ENCODE assay signal across 8 cellular contexts in genomic region chr17:3636908-3637373, GRCh38. TPM values are rescaled to one million over a fixed set of nuclear protein-coding genes. Genes with fewer than 3 reads are reported as not detected.
DNase-seq lines count a peak whose midpoint lies in the region; ATAC-seq and TF ChIP-seq lines count a peak whose summit lies in the region.

No MANE protein-coding gene starts in this region.

- POLR2A ChIA-PET in activated CD8-positive, alpha-beta T cell treated with anti-CD3 and anti-CD28 coated beads for 36 hours (lab: Charles Lee) = interaction anchor here (1.5 kb wide), 1 partner anchor 30 kb away, joined by 5 read pairs; no protein-coding TSS in a partner anchor

- CTCF ChIA-PET in activated CD8-positive, alpha-beta T cell treated with anti-CD3 and anti-CD28 coated beads for 36 hours (lab: Charles Lee) = interaction anchor here (1.1 to 2.7 kb wide), 6 partner anchors 10 to 588 kb away, joined by 3 to 14 read pairs (median 6); no protein-coding TSS in a partner anchor

- H3K9me3 Mint-ChIP-seq in activated CD8-positive, alpha-beta T cell treated with anti-CD3 and anti-CD28 coated beads for 36 hours = no peaks in the 10 kb centered on the region

- no peak overlapping the region for H3K27ac Mint-ChIP-seq in activated CD8-positive, alpha-beta T cell treated with anti-CD3 and anti-CD28 coated beads for 36 hours

- ATAC-seq in HG02943 (IDR thresholded peaks at IDR 0.05; ENCODE audit: low read depth, unreplicated experiment) = peak; percentile 4
- no peak for ATAC-seq in activated CD8-positive, alpha-beta T cell treated with anti-CD3 and anti-CD28 coated beads for 36 hours

- peak; percentile 34 for DNase-seq in DMS 273 (lab: John Stamatoyannopoulos, UW; ENCODE audit: unreplicated experiment)
- DNase-seq in DMS 273 treated with DMSO at 0.1 percent for 48 hours (lab: John Stamatoyannopoulos, UW) = no peak
- peak; percentile 10 for DNase-seq in activated CD8-positive, alpha-beta T cell treated with anti-CD3 and anti-CD28 coated beads for 36 hours
- DNase-seq in hepatic stellate cell (ENCODE audit: low spot score) = peak; percentile 41
- DNase-seq in stimulated activated CD8-positive, alpha-beta memory T cell treated with anti-CD3 and anti-CD28 coated beads, Interleukin-4, amount 100 ng/mL, for 48 hours = peak; percentile 43
- DNase-seq in NCI-H526 treated with DMSO at 0.1 percent for 48 hours (lab: John Stamatoyannopoulos, UW) = no peak
- no peak for DNase-seq in middle frontal gyrus (ENCODE audit: extremely low spot score, low spot score)

- peaks cover 35% of the 10 kb centered on the region for H3K4me1 Mint-ChIP-seq in activated CD8-positive, alpha-beta T cell treated with anti-CD3 and anti-CD28 coated beads for 36 hours (ENCODE audit: low read depth)

- H3K4me3 Mint-ChIP-seq in activated CD8-positive, alpha-beta T cell treated with anti-CD3 and anti-CD28 coated beads for 36 hours = peak overlapping the region; percentile 89

- intact Hi-C loops in activated CD8-positive, alpha-beta T cell treated with anti-CD3 and anti-CD28 coated beads for 36 hours (cut with micrococcal nuclease) = no loop called here

- no peak for TF ChIP-seq CTCF in activated CD8-positive, alpha-beta T cell treated with anti-CD3 and anti-CD28 coated beads for 36 hours (IDR thresholded peaks at IDR 0.05)

- H3K36me3 Mint-ChIP-seq in activated CD8-positive, alpha-beta T cell treated with anti-CD3 and anti-CD28 coated beads for 36 hours (ENCODE audit: low read depth) = peaks cover 10% of the 10 kb centered on the region

- no peaks in the 10 kb centered on the region for H3K27me3 Mint-ChIP-seq in activated CD8-positive, alpha-beta T cell treated with anti-CD3 and anti-CD28 coated beads for 36 hours

RNA-seq across cellular contexts. Expression of gene CTNS, which starts 0.4 kb away (rescaled TPM):
- total RNA-seq in activated CD8-positive, alpha-beta T cell treated with anti-CD3 and anti-CD28 coated beads for 36 hours = 1 to 10 TPM; 6.4 to 9.3 TPM

RNA-seq across cellular contexts. Expression of gene SHPK, which starts 0.9 kb away (rescaled TPM):
- total RNA-seq in activated CD8-positive, alpha-beta T cell treated with anti-CD3 and anti-CD28 coated beads for 36 hours = 10 to 100 TPM; 10.0 TPM

RNA-seq across cellular contexts. Expression of gene TRPV1, which starts 27.7 kb away (rescaled TPM):
- total RNA-seq in activated CD8-positive, alpha-beta T cell treated with anti-CD3 and anti-CD28 coated beads for 36 hours = 1 to 10 TPM; 2.1 to 2.7 TPM

RNA-seq across cellular contexts. Expression of gene TAX1BP3, which starts 31.4 kb away (rescaled TPM):
- total RNA-seq in activated CD8-positive, alpha-beta T cell treated with anti-CD3 and anti-CD28 coated beads for 36 hours = 10 to 100 TPM; 14.3 to 15.1 TPM

RNA-seq across cellular contexts. Expression of gene EMC6, which starts 31.7 kb away (rescaled TPM):
- total RNA-seq in activated CD8-positive, alpha-beta T cell treated with anti-CD3 and anti-CD28 coated beads for 36 hours = 10 to 100 TPM; 50.8 to 58.7 TPM

Comparison
In these comparisons a context has a peak if more than half of its experiments do, and no peak if none do; other contexts are left out.
1. DNase-seq: peak in DMS 273 (single experiment), activated CD8-positive, alpha-beta T cell treated with anti-CD3 and anti-CD28 coated beads for 36 hours (single experiment), hepatic stellate cell (single experiment) and stimulated activated CD8-positive, alpha-beta memory T cell treated with anti-CD3 and anti-CD28 coated beads, Interleukin-4, amount 100 ng/mL, for 48 hours (single experiment); none in DMS 273 treated with DMSO at 0.1 percent for 48 hours (single experiment), NCI-H526 treated with DMSO at 0.1 percent for 48 hours (single experiment) and middle frontal gyrus (single experiment).